In genomic region chr2:121245913-121246312, GRCh38 we compare ENCODE assay signal across 1 cellular context.
TF ChIP-seq lines count a peak whose summit lies in the region.

No MANE protein-coding gene starts in this region.

TF ChIP-seq in K562, 482 proteins besides CTCF, POLR2A, EP300 and RAD21 (continued from another document):
- TF ChIP-seq, protein P1, sequence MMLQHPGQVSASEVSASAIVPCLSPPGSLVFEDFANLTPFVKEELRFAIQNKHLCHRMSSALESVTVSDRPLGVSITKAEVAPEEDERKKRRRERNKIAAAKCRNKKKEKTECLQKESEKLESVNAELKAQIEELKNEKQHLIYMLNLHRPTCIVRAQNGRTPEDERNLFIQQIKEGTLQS (IDR thresholded peaks at IDR 0.05) = peak; percentile 58; the same call in 1 of the 2 replicates
- TF ChIP-seq, protein P1 (CRISPR knock-in tag; conservative IDR thresholded peaks at IDR 0.05) = no peak
- TF ChIP-seq RCOR1 (IDR thresholded peaks at IDR 0.05; ENCODE audit: borderline replicate concordance in 1 of 2, low read depth in 2 of 2, low read length in 2 of 2) = peak in 1 of 2 experiments; percentile 18; a peak in 1 of 4 replicates
- no peak for TF ChIP-seq ZNF830 (CRISPR knock-in tag; IDR thresholded peaks at IDR 0.05)
- no peak for TF ChIP-seq NCOA6 (IDR thresholded peaks at IDR 0.05)
- TF ChIP-seq ZNF197 (CRISPR knock-in tag; IDR thresholded peaks at IDR 0.05; ENCODE audit: low read depth) = peak; percentile 78
- peak; percentile 69 for TF ChIP-seq L3MBTL2 (IDR thresholded peaks at IDR 0.05)
- TF ChIP-seq SMAD2 (IDR thresholded peaks at IDR 0.05; ENCODE audit: low read depth, low read length) = no peak
- TF ChIP-seq TRIM24 (IDR thresholded peaks at IDR 0.05) = peak; percentile 26 to 62; a peak in 2 of 4 replicates
- TF ChIP-seq CEBPG (CRISPR knock-in tag; IDR thresholded peaks at IDR 0.05) = peak; percentile 77
- TF ChIP-seq CEBPG (tag; conservative IDR thresholded peaks at IDR 0.05 in 1 of 2, IDR thresholded peaks at IDR 0.05 in 1 of 2) = peak; percentile 75 to 96
- TF ChIP-seq ZNF766 (CRISPR knock-in tag; conservative IDR thresholded peaks at IDR 0.05) = peak; percentile 74; the same call in 1 of the 2 replicates
- TF ChIP-seq RBM15 (IDR thresholded peaks at IDR 0.05; ENCODE audit: insufficient read depth, low read length) = no peak
- TF ChIP-seq NR2C2 (CRISPR knock-in tag; IDR thresholded peaks at IDR 0.05) = no peak
- TF ChIP-seq NR2C2 (tag; IDR thresholded peaks at IDR 0.05) = peak; percentile 69; the same call in 1 of the 2 replicates
- TF ChIP-seq GTF2A2 (tag; IDR thresholded peaks at IDR 0.05) = 0 out of 2 replicates have a peak, but pooled peaks have one; percentile 37
- peak; percentile 90 for TF ChIP-seq ATF4 (CRISPR knock-in tag; IDR thresholded peaks at IDR 0.05)
- TF ChIP-seq ATF7 (IDR thresholded peaks at IDR 0.05) = no peak
- TF ChIP-seq ZNF175 (CRISPR knock-in tag; IDR thresholded peaks at IDR 0.05; ENCODE audit: low read depth) = peak; percentile 88
- TF ChIP-seq HDAC8 (tag; IDR thresholded peaks at IDR 0.05) = 0 out of 2 replicates have a peak, but pooled peaks have one; percentile 49
- TF ChIP-seq CXXC5 (CRISPR knock-in tag; IDR thresholded peaks at IDR 0.05) = 0 out of 2 replicates have a peak, but pooled peaks have one; percentile 52
- TF ChIP-seq ZNF740 (CRISPR knock-in tag; IDR thresholded peaks at IDR 0.05) = no peak
- TF ChIP-seq ZNF740 (tag; IDR thresholded peaks at IDR 0.05) = 0 out of 4 replicates have a peak, but pooled peaks of 1 of the 2 experiments have one; percentile 55
- TF ChIP-seq POLR2G (IDR thresholded peaks at IDR 0.05; ENCODE audit: low read depth, low read length) = no peak
- TF ChIP-seq ZNF584 (CRISPR knock-in tag; IDR thresholded peaks at IDR 0.05; ENCODE audit: low read depth) = peak; percentile 97
- TF ChIP-seq BACH1 (tag; IDR thresholded peaks at IDR 0.05) = peak; percentile 74
- no peak for TF ChIP-seq KLF13 (tag; IDR thresholded peaks at IDR 0.05; ENCODE audit: borderline replicate concordance, low read depth)
- TF ChIP-seq JUND (IDR thresholded peaks at IDR 0.05; ENCODE audit: borderline replicate concordance, low read depth, low read length) = 0 out of 2 replicates have a peak, but pooled peaks have one; percentile 28
- no peak for TF ChIP-seq JUND (tag; IDR thresholded peaks at IDR 0.05; ENCODE audit: borderline replicate concordance, low read depth, low read length)
- TF ChIP-seq, protein P2, sequence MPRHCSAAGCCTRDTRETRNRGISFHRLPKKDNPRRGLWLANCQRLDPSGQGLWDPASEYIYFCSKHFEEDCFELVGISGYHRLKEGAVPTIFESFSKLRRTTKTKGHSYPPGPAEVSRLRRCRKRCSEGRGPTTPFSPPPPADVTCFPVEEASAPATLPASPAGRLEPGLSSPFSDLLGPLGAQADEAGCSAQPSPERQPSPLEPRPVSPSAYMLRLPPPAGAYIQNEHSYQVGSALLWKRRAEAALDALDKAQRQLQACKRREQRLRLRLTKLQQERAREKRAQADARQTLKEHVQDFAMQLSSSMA (CRISPR knock-in tag; IDR thresholded peaks at IDR 0.05) = no peak
- peak; percentile 49; the same call in 1 of the 2 replicates for TF ChIP-seq MYC (IDR thresholded peaks at IDR 0.05; ENCODE audit: low read depth, low read length)
- no peak for TF ChIP-seq MYC (CRISPR knock-in tag; IDR thresholded peaks at IDR 0.05; ENCODE audit: borderline replicate concordance, low read depth)
- no peak for TF ChIP-seq MYNN (IDR thresholded peaks at IDR 0.05)
- no peak for TF ChIP-seq MYNN (CRISPR knock-in tag; IDR thresholded peaks at IDR 0.05)
- peak; percentile 95 for TF ChIP-seq ZNF589 (CRISPR knock-in tag; IDR thresholded peaks at IDR 0.05; ENCODE audit: low read depth)
